ENCODE assay signal across 1 cellular context in the genomic region with DNA sequence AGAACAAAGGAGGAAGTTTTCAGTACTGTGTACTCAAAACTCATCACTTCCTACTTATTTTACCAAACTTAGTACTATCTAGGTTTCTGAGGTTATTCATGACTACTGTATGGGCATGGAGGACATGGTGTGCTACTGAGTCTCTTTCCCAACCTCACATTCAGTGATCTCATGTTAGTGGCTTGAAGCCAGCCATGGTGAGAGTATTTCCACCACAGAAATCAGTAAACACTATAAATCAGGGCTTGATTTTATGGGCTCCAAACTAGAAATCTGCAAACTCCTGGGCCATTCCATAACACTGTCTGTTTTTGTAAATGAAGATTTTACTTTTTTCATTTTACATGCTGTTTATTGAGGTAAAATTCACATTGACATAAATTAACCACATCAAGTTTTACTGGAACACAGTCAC.
TF ChIP-seq lines count a peak whose summit lies in the region.

No MANE protein-coding gene starts in this region.

TF ChIP-seq in GM23338, 12 proteins besides CTCF, POLR2A, EP300 and RAD21 (continued from another document):
- TF ChIP-seq ZNF462 (CRISPR knock-in tag; IDR thresholded peaks at IDR 0.05) (no peak), CREB1 (CRISPR knock-in tag; IDR thresholded peaks at IDR 0.05; ENCODE audit: low read depth) (no peak), JUNB (IDR thresholded peaks at IDR 0.05; ENCODE audit: unreplicated experiment) (no peak), ZNF114 (CRISPR knock-in tag; IDR thresholded peaks at IDR 0.05) (no peak), ZNF331 (CRISPR knock-in tag; IDR thresholded peaks at IDR 0.05; ENCODE audit: low read depth) (no peak), EZH2 (IDR thresholded peaks at IDR 0.05; ENCODE audit: low read depth, unreplicated experiment) (no peak), NANOG (IDR thresholded peaks at IDR 0.05; ENCODE audit: borderline replicate concordance) (no peak)
- TF ChIP-seq, protein P1, sequence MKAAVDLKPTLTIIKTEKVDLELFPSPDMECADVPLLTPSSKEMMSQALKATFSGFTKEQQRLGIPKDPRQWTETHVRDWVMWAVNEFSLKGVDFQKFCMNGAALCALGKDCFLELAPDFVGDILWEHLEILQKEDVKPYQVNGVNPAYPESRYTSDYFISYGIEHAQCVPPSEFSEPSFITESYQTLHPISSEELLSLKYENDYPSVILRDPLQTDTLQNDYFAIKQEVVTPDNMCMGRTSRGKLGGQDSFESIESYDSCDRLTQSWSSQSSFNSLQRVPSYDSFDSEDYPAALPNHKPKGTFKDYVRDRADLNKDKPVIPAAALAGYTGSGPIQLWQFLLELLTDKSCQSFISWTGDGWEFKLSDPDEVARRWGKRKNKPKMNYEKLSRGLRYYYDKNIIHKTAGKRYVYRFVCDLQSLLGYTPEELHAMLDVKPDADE (IDR thresholded peaks at IDR 0.05) = no peak
TF ChIP-seq in GM23338: peak in this region for 0.
